Comparison of ENCODE assay signal across 31 cellular contexts in genomic region chr5:129241755-129242154, GRCh38.
"Had no signal": no experiment of that assay in that cellular context is flagged by ENCODE, and none has a peak within 500 bp of the region (broad histone marks: within the 10 kb centered on the region; RNA-seq: fewer than 3 reads in every experiment).

No MANE protein-coding gene starts in this region.

- H3K27me3 Mint-ChIP-seq: activated naive CD4-positive, alpha-beta T cell treated with anti-CD3 and anti-CD28 coated beads, Interleukin-2, amount 10 ng/mL, durations not matched to agents 7 days and 5 days; activated naive CD8-positive, alpha-beta T cell treated with anti-CD3 and anti-CD28 coated beads, Interleukin-2, amount 10 ng/mL, durations not matched to agents 7 days and 5 days; brain had no signal

- H3K4me3 ChIP-seq: ascending aorta, coronary artery, dorsolateral prefrontal cortex, heart left ventricle, prostate gland, skin epidermis, testis, transverse colon had no signal

- H3K36me3 Mint-ChIP-seq: activated naive CD4-positive, alpha-beta T cell treated with anti-CD3 and anti-CD28 coated beads, Interleukin-2, amount 10 ng/mL, durations not matched to agents 7 days and 5 days; activated naive CD8-positive, alpha-beta T cell treated with anti-CD3 and anti-CD28 coated beads, Interleukin-2, amount 10 ng/mL, durations not matched to agents 7 days and 5 days; brain had no signal

- H3K27me3 ChIP-seq: ascending aorta, heart left ventricle, neutrophil, testis, transverse colon had no signal

- H3K4me3 Mint-ChIP-seq: activated naive CD4-positive, alpha-beta T cell treated with anti-CD3 and anti-CD28 coated beads, Interleukin-2, amount 10 ng/mL, durations not matched to agents 7 days and 5 days; activated naive CD8-positive, alpha-beta T cell treated with anti-CD3 and anti-CD28 coated beads, Interleukin-2, amount 10 ng/mL, durations not matched to agents 7 days and 5 days; activated T-helper 1 cell treated with anti-CD3 and anti-CD28 coated beads, Interleukin-12 subunit alpha, Interleukin-12 subunit beta, Interleukin-2, Interleukin-4 antibody, amounts not matched to agents 30 ng/mL and 10 ng/mL and 1 ng/mL, durations not matched to agents 14 hours and 24 hours and 36 hours; brain; nephron; T-helper 2 cell treated with Interferon-gamma antibody and Interleukin-4, amounts not matched to agents 5 μg/mL and 100 μg/mL, for 36 hours had no signal

- DNase-seq: activated CD4-positive, alpha-beta T cell treated with anti-CD3 and anti-CD28 coated beads for 48 hours; activated CD4-positive, alpha-beta T cell treated with anti-CD3 and anti-CD28 coated beads, Interleukin-2, amount 50 U/mL, for 48 hours; activated CD8-positive, alpha-beta memory T cell treated with anti-CD3 and anti-CD28 coated beads for 24 hours; activated gamma-delta T cell; activated naive CD4-positive, alpha-beta T cell treated with anti-CD3 and anti-CD28 coated beads, Interleukin-2, amount 10 ng/mL, durations not matched to agents 7 days and 5 days; activated naive CD8-positive, alpha-beta T cell treated with anti-CD3 and anti-CD28 coated beads, Interleukin-2, amount 10 ng/mL, durations not matched to agents 7 days and 5 days; dorsolateral prefrontal cortex; effector memory CD4-positive, alpha-beta T cell; foreskin fibroblast; heart left ventricle; hypothalamus; left ventricle myocardium superior; retina; stimulated activated CD4-positive, alpha-beta T cell treated with anti-CD3 and anti-CD28 coated beads, Interleukin-12 subunit alpha, Interleukin-12 subunit beta, amount 100 ng/mL, for 4 hours; stimulated activated CD4-positive, alpha-beta T cell treated with anti-CD3 and anti-CD28 coated beads, Interleukin-4, amount 100 ng/mL, for 1 hour; stimulated activated naive CD8-positive, alpha-beta T cell treated with anti-CD3 and anti-CD28 coated beads, Interleukin-15, Interleukin-2, amounts not matched to agents 100 U/mL and 50 U/mL, for 24 hours; T-helper 1 cell; testis; transverse colon had no signal

- ATAC-seq: activated CD4-positive, CD25-positive, alpha-beta regulatory T cell treated with anti-CD3 and anti-CD28 coated beads, Interleukin-2, amount 50 U/mL, for 24 hours; esophagus mucosa; heart left ventricle; left ventricle myocardium superior; sciatic nerve; stimulated activated naive CD8-positive, alpha-beta T cell treated with anti-CD3 and anti-CD28 coated beads, Interleukin-15, Interleukin-2, amounts not matched to agents 100 U/mL and 50 U/mL, for 24 hours had no signal

- H3K9me3 Mint-ChIP-seq: activated naive CD4-positive, alpha-beta T cell treated with anti-CD3 and anti-CD28 coated beads, Interleukin-2, amount 10 ng/mL, durations not matched to agents 7 days and 5 days; activated naive CD8-positive, alpha-beta T cell treated with anti-CD3 and anti-CD28 coated beads, Interleukin-2, amount 10 ng/mL, durations not matched to agents 7 days and 5 days; activated T-helper 1 cell treated with anti-CD3 and anti-CD28 coated beads, Interleukin-12 subunit alpha, Interleukin-12 subunit beta, Interleukin-2, Interleukin-4 antibody, amounts not matched to agents 30 ng/mL and 10 ng/mL and 1 ng/mL, durations not matched to agents 14 hours and 24 hours and 36 hours; brain; nephron; T-helper 2 cell treated with Interferon-gamma antibody and Interleukin-4, amounts not matched to agents 5 μg/mL and 100 μg/mL, for 36 hours had no signal

- H3K4me1 Mint-ChIP-seq: activated naive CD4-positive, alpha-beta T cell treated with anti-CD3 and anti-CD28 coated beads, Interleukin-2, amount 10 ng/mL, durations not matched to agents 7 days and 5 days; activated naive CD8-positive, alpha-beta T cell treated with anti-CD3 and anti-CD28 coated beads, Interleukin-2, amount 10 ng/mL, durations not matched to agents 7 days and 5 days; brain had no signal

- H3K4me1 ChIP-seq: ascending aorta, prostate gland, testis, transverse colon had no signal

- H3K36me3 ChIP-seq: ascending aorta, heart left ventricle, neutrophil, prostate gland, transverse colon had no signal

- H3K27ac ChIP-seq: ascending aorta, coronary artery, heart left ventricle, neutrophil, prostate gland, skin epidermis, testis, transverse colon had no signal

- H3K27ac Mint-ChIP-seq: activated naive CD4-positive, alpha-beta T cell treated with anti-CD3 and anti-CD28 coated beads, Interleukin-2, amount 10 ng/mL, durations not matched to agents 7 days and 5 days; activated naive CD8-positive, alpha-beta T cell treated with anti-CD3 and anti-CD28 coated beads, Interleukin-2, amount 10 ng/mL, durations not matched to agents 7 days and 5 days; activated T-helper 1 cell treated with anti-CD3 and anti-CD28 coated beads, Interleukin-12 subunit alpha, Interleukin-12 subunit beta, Interleukin-2, Interleukin-4 antibody, amounts not matched to agents 30 ng/mL and 10 ng/mL and 1 ng/mL, durations not matched to agents 14 hours and 24 hours and 36 hours; brain; T-helper 2 cell treated with Interferon-gamma antibody and Interleukin-4, amounts not matched to agents 5 μg/mL and 100 μg/mL, for 36 hours had no signal

- H3K9me3 ChIP-seq: ascending aorta, heart left ventricle, neutrophil, prostate gland, testis, transverse colon had no signal
